ENCODE assay signal across 1 cellular context in genomic region chr19:15430526-15431120, GRCh38.
TF ChIP-seq lines count a peak whose summit lies in the region.

No MANE protein-coding gene starts in this region.

TF ChIP-seq in HepG2, 621 proteins besides CTCF, POLR2A, EP300 and RAD21:
- TF ChIP-seq ATF1 (CRISPR knock-in tag; IDR thresholded peaks at IDR 0.05) (no peak), ZNF563 (CRISPR knock-in tag; IDR thresholded peaks at IDR 0.05) (no peak), AHDC1 (CRISPR knock-in tag; IDR thresholded peaks at IDR 0.05; ENCODE audit: borderline replicate concordance) (no peak), ZNF567 (CRISPR knock-in tag; IDR thresholded peaks at IDR 0.05; ENCODE audit: borderline replicate concordance) (no peak), ZNF362 (CRISPR knock-in tag; IDR thresholded peaks at IDR 0.05; ENCODE audit: borderline replicate concordance) (no peak), TBP (CRISPR knock-in tag; IDR thresholded peaks at IDR 0.05) (no peak), RARG (CRISPR knock-in tag; IDR thresholded peaks at IDR 0.05; ENCODE audit: low read depth) (no peak), CENPBD1 (CRISPR knock-in tag; IDR thresholded peaks at IDR 0.05; ENCODE audit: borderline replicate concordance, low read depth) (no peak), TFE3 (CRISPR knock-in tag; IDR thresholded peaks at IDR 0.05) (no peak), ZKSCAN1 (IDR thresholded peaks at IDR 0.05; ENCODE audit: low read length) (no peak), NFIB (CRISPR knock-in tag; IDR thresholded peaks at IDR 0.05; ENCODE audit: borderline replicate concordance) (no peak)
